In genomic region chr7:142795339-142795863, GRCh38 we compare ENCODE assay signal across 10 cellular contexts. TPM values are rescaled to one million over a fixed set of nuclear protein-coding genes. Genes with fewer than 3 reads are reported as not detected.
A peak's percentile ranks its signal among the peaks of the same experiment; 100 is the strongest.
DNase-seq lines count a peak whose midpoint lies in the region; ATAC-seq and TF ChIP-seq lines count a peak whose summit lies in the region.
"Had no signal": no experiment of that assay in that cellular context is flagged by ENCODE, and none has a peak within 500 bp of the region (broad histone marks: within the 10 kb centered on the region; RNA-seq: fewer than 3 reads in every experiment).

No MANE protein-coding gene starts in this region.

- TF ChIP-seq EP300 in transverse colon (IDR thresholded peaks at IDR 0.05; ENCODE audit: low read depth), result no peak

- TF ChIP-seq CTCF in right atrium auricular region (IDR thresholded peaks at IDR 0.05) (no peak), transverse colon (IDR thresholded peaks at IDR 0.05) (no peak), vagina (IDR thresholded peaks at IDR 0.05) (no peak)

- in situ Hi-C loops in transverse colon (cut with MboI; ENCODE audit: low pct_ligation_motif_present in 1 of 4, low pct_unique_long_range_greater_than_20kb in 1 of 4, low sequenced_read_pairs in 3 of 4), result loop anchor here in 1 of 4 donors (25.0 kb wide), 1 partner anchor 158 kb away; no protein-coding TSS in a partner anchor

- peak; percentile 47 for TF ChIP-seq POLR2A in transverse colon (IDR thresholded peaks at IDR 0.05)
- TF ChIP-seq POLR2A in vagina (IDR thresholded peaks at IDR 0.05), result no peak

- no peak overlapping the region for H3K4me3 ChIP-seq in right atrium auricular region
- peak overlapping the region; percentile 72 for H3K4me3 ChIP-seq in iPS-20b (ENCODE audit: low read length)
- H3K4me3 ChIP-seq in transverse colon, result no peak overlapping the region
- no peak overlapping the region for H3K4me3 ChIP-seq in vagina
- H3K4me3 ChIP-seq: SJCRH30 had no signal

- H3K9me3 ChIP-seq in right atrium auricular region, result no peaks in the 10 kb centered on the region
- no peaks in the 10 kb centered on the region for H3K9me3 ChIP-seq in iPS-20b (ENCODE audit: insufficient read depth, low read depth, low read length)
- no peaks in the 10 kb centered on the region for H3K9me3 ChIP-seq in transverse colon
- H3K9me3 ChIP-seq in vagina, result no peaks in the 10 kb centered on the region
- H3K9me3 ChIP-seq: SJCRH30 had no signal

- H3K36me3 ChIP-seq in right atrium auricular region (no peaks in the 10 kb centered on the region), iPS-20b (ENCODE audit: insufficient read depth, low read depth, low read length) (no peaks in the 10 kb centered on the region), transverse colon (no peaks in the 10 kb centered on the region), vagina (no peaks in the 10 kb centered on the region)
- H3K36me3 ChIP-seq: SJCRH30 had no signal

- H3K9ac ChIP-seq in iPS-20b (ENCODE audit: low read depth, low read length), result peak overlapping the region; percentile 73; the same call in 1 of the 2 replicates

- no peaks in the 10 kb centered on the region for H3K9me3 Mint-ChIP-seq in activated T-helper 1 cell treated with anti-CD3 and anti-CD28 coated beads, Interleukin-12 subunit alpha, Interleukin-12 subunit beta, Interleukin-2, Interleukin-4 antibody, amounts not matched to agents 30 ng/mL and 10 ng/mL and 1 ng/mL, durations not matched to agents 14 hours and 24 hours and 36 hours

- H3K27ac ChIP-seq in right atrium auricular region (no peak overlapping the region), iPS-20b (ENCODE audit: low read length) (no peak overlapping the region), transverse colon (peak overlapping the region in 1 of 4 donors; percentile 73), vagina (no peak overlapping the region)
- H3K27ac ChIP-seq: SJCRH30 had no signal

- H3K27ac Mint-ChIP-seq in activated T-helper 1 cell treated with anti-CD3 and anti-CD28 coated beads, Interleukin-12 subunit alpha, Interleukin-12 subunit beta, Interleukin-2, Interleukin-4 antibody, amounts not matched to agents 30 ng/mL and 10 ng/mL and 1 ng/mL, durations not matched to agents 14 hours and 24 hours and 36 hours, result peak overlapping the region; percentile 98

- H3K36me3 Mint-ChIP-seq in activated T-helper 1 cell treated with anti-CD3 and anti-CD28 coated beads, Interleukin-12 subunit alpha, Interleukin-12 subunit beta, Interleukin-2, Interleukin-4 antibody, amounts not matched to agents 30 ng/mL and 10 ng/mL and 1 ng/mL, durations not matched to agents 14 hours and 24 hours and 36 hours (ENCODE audit: low read depth), result peaks cover 79% of the 10 kb centered on the region

- H3K4me1 ChIP-seq in right atrium auricular region (peaks cover 0 to 18% of the 10 kb centered on the region in 2 donors), iPS-20b (ENCODE audit: insufficient read depth, low read length) (peaks cover 27% of the 10 kb centered on the region), transverse colon (peaks cover 0 to 17% (median 8%) of the 10 kb centered on the region in 4 donors), vagina (peaks cover 16% of the 10 kb centered on the region)
- H3K4me1 ChIP-seq: SJCRH30 had no signal

- peaks cover 67% of the 10 kb centered on the region for H3K4me1 Mint-ChIP-seq in activated T-helper 1 cell treated with anti-CD3 and anti-CD28 coated beads, Interleukin-12 subunit alpha, Interleukin-12 subunit beta, Interleukin-2, Interleukin-4 antibody, amounts not matched to agents 30 ng/mL and 10 ng/mL and 1 ng/mL, durations not matched to agents 14 hours and 24 hours and 36 hours (ENCODE audit: low read depth)

- H3K27me3 Mint-ChIP-seq in activated T-helper 1 cell treated with anti-CD3 and anti-CD28 coated beads, Interleukin-12 subunit alpha, Interleukin-12 subunit beta, Interleukin-2, Interleukin-4 antibody, amounts not matched to agents 30 ng/mL and 10 ng/mL and 1 ng/mL, durations not matched to agents 14 hours and 24 hours and 36 hours (ENCODE audit: insufficient read depth), result no peaks in the 10 kb centered on the region

- peak; percentile 44 for DNase-seq in right atrium auricular region (ENCODE audit: low spot score)
- DNase-seq in left ventricle myocardium superior, result no peak
- no peak for DNase-seq in activated T-helper 1 cell treated with anti-CD3 and anti-CD28 coated beads, Interleukin-12 subunit alpha, Interleukin-12 subunit beta, Interleukin-2, Interleukin-4 antibody, amounts not matched to agents 30 ng/mL and 10 ng/mL and 1 ng/mL, durations not matched to agents 14 hours and 24 hours and 36 hours (ENCODE audit: low spot score)
- DNase-seq in transverse colon, result peak; percentile 27
- no peak for DNase-seq in vagina (ENCODE audit: extremely low spot score in 2 of 2)
- DNase-seq in posterior cingulate gyrus, result no peak
- DNase-seq: glutamatergic neuron, SJCRH30 had no signal

- no peak for ATAC-seq in left ventricle myocardium superior
- ATAC-seq in GM21529 (IDR thresholded peaks at IDR 0.05; ENCODE audit: unreplicated experiment), result no peak

- H3K4me3 Mint-ChIP-seq in activated T-helper 1 cell treated with anti-CD3 and anti-CD28 coated beads, Interleukin-12 subunit alpha, Interleukin-12 subunit beta, Interleukin-2, Interleukin-4 antibody, amounts not matched to agents 30 ng/mL and 10 ng/mL and 1 ng/mL, durations not matched to agents 14 hours and 24 hours and 36 hours, result peak overlapping the region; percentile 97

- H3K27me3 ChIP-seq in right atrium auricular region (peaks cover 10 to 14% of the 10 kb centered on the region in 2 donors), iPS-20b (ENCODE audit: insufficient read depth, low read length) (peaks cover 81% of the 10 kb centered on the region), transverse colon (peaks cover 55% of the 10 kb centered on the region), vagina (peaks cover 4% of the 10 kb centered on the region)

- 54% methylated on average over 5 of the region's 5 CpGs; no CpG with 5 or more reads in 1 of the 2 donors for WGBS in transverse colon (ENCODE audit: low coverage in 1 of 2), 2 donors

- intact Hi-C loops in left ventricle myocardium superior (cut with micrococcal nuclease), result no loop called here
- intact Hi-C loops in activated T-helper 1 cell treated with anti-CD3 and anti-CD28 coated beads, Interleukin-12 subunit alpha, Interleukin-12 subunit beta, Interleukin-2, Interleukin-4 antibody, amounts not matched to agents 30 ng/mL and 10 ng/mL and 1 ng/mL, durations not matched to agents 14 hours and 24 hours and 36 hours (cut with micrococcal nuclease), result no loop called here
- intact Hi-C loops in transverse colon (cut with DNase I; ENCODE audit: low total_unique reads), result no loop called here
- intact Hi-C loops in vagina (cut with DNase I), result no loop called here
- intact Hi-C loops in posterior cingulate gyrus (cut with DNase I), result no loop called here

RNA-seq across cellular contexts. Expression of gene PRSS2, which starts 24.6 kb away (rescaled TPM):
- total RNA-seq in right atrium auricular region (under 1 TPM in 1 of 2 donors, not detected in 1; 0.51 TPM), left ventricle myocardium superior (not detected), transverse colon (not detected), vagina (not detected)
- total RNA-seq in activated T-helper 1 cell treated with anti-CD3 and anti-CD28 coated beads, Interleukin-12 subunit alpha, Interleukin-12 subunit beta, Interleukin-2, Interleukin-4 antibody, amounts not matched to agents 30 ng/mL and 10 ng/mL and 1 ng/mL, durations not matched to agents 14 hours and 24 hours and 36 hours, result not detected in 2 replicates
- total RNA-seq: SJCRH30 had no signal

RNA-seq across cellular contexts. Expression of gene PRSS1, which starts 46.1 kb away (rescaled TPM):
- not detected for total RNA-seq in right atrium auricular region
- total RNA-seq in left ventricle myocardium superior, result not detected
- total RNA-seq in activated T-helper 1 cell treated with anti-CD3 and anti-CD28 coated beads, Interleukin-12 subunit alpha, Interleukin-12 subunit beta, Interleukin-2, Interleukin-4 antibody, amounts not matched to agents 30 ng/mL and 10 ng/mL and 1 ng/mL, durations not matched to agents 14 hours and 24 hours and 36 hours, result not detected in 2 replicates
- total RNA-seq in transverse colon, result not detected
- not detected for total RNA-seq in vagina
- total RNA-seq: SJCRH30 had no signal

RNA-seq across cellular contexts. Expression of gene EPHB6, which starts 59.5 kb away (rescaled TPM):
- total RNA-seq in right atrium auricular region (10 to 100 TPM in 1 of 2 donors, 1 to 10 TPM in 1; 8.2 to 19.4 TPM), left ventricle myocardium superior (3.9 TPM), transverse colon (10 to 100 TPM in 1 of 4 donors, 1 to 10 TPM in 3; 2.9 to 10.2 (median 4.5) TPM), vagina (68.3 TPM)
- 5.6 and 6.0 TPM in 2 replicates for total RNA-seq in activated T-helper 1 cell treated with anti-CD3 and anti-CD28 coated beads, Interleukin-12 subunit alpha, Interleukin-12 subunit beta, Interleukin-2, Interleukin-4 antibody, amounts not matched to agents 30 ng/mL and 10 ng/mL and 1 ng/mL, durations not matched to agents 14 hours and 24 hours and 36 hours

Comparison
In these comparisons a context has a peak if more than half of its experiments do, and no peak if none do; other contexts are left out.
1. DNase-seq: peak in right atrium auricular region (single experiment) and transverse colon (single experiment); none in left ventricle myocardium superior (single experiment), activated T-helper 1 cell treated with anti-CD3 and anti-CD28 coated beads, Interleukin-12 subunit alpha, Interleukin-12 subunit beta, Interleukin-2, Interleukin-4 antibody, amounts not matched to agents 30 ng/mL and 10 ng/mL and 1 ng/mL, durations not matched to agents 14 hours and 24 hours and 36 hours (single experiment), vagina (0 of 2) and posterior cingulate gyrus (0 of 10).